8 cellular contexts compared by ENCODE assay signal in the genomic region with DNA sequence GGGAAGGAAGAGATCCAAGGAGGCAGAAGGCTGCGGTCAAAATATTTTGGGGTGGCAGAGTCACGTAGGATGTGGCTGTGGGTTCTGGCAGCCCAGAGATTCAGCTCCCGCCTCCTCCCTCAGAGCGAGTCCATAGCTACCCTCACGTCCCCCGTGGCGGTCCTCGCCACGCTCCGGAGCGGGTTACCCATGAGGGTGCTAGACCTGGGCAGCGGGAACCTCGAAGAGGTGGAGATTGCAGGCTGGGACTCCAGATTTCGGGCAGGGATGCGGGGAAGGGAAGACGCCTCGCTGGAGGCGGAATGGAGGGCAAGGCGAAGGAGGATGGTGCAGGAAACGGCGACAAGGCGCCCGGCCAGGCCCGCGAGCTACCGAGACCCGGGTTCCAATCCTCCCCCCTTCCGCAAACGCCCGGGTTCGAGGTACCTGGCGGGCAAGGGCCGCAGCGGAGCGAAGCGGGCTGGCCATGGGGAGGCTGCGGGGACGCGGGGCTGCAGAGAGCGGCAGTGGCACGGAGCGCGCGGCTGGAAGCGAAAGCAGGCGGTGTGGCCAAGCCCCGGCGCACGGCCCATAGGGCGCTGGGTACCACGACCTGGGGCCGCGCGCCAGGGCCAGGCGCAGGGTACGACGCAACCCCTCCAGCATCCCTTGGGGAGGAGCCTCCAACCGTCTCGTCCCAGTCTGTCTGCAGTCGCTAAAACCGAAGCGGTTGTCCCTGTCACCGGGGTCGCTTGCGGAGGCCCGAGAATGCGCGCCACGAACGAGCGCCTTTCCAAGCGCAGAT. TPM values are rescaled to one million over a fixed set of nuclear protein-coding genes. Genes with fewer than 3 reads are reported as not detected.
DNase-seq lines count a peak whose midpoint lies in the region; ATAC-seq and TF ChIP-seq lines count a peak whose summit lies in the region.

No MANE protein-coding gene starts in this region.

- H3K27me3 ChIP-seq in GM23338 (ENCODE audit: insufficient read depth) (peaks cover 11% of the 10 kb centered on the region; the same call in 1 of the 2 replicates), vagina (no peaks in the 10 kb centered on the region)

- peaks cover 16% of the 10 kb centered on the region for H3K27me3 Mint-ChIP-seq in GM23338 (ENCODE audit: insufficient read depth, low read depth, poor library complexity)
- peaks cover 2% of the 10 kb centered on the region for H3K27me3 Mint-ChIP-seq in activated CD8-positive, alpha-beta T cell treated with anti-CD3 and anti-CD28 coated beads, Interleukin-2, amount 10 ng/mL, durations not matched to agents 7 days and 5 days (ENCODE audit: low read depth)
- H3K27me3 Mint-ChIP-seq in nephron (ENCODE audit: low read depth) = peaks cover 13% of the 10 kb centered on the region

- H4K20me1 ChIP-seq in GM23338 (replicated peaks; ENCODE audit: insufficient read depth) (peaks cover 18% of the 10 kb centered on the region), OCI-LY7 (ENCODE audit: insufficient read depth, low read length) (no peaks in the 10 kb centered on the region)

- H2AFZ ChIP-seq in GM23338 (peak overlapping the region; percentile 53), OCI-LY7 (ENCODE audit: low read length) (no peak overlapping the region)

- ATAC-seq in GM23338 = peak; percentile 82
- peak; percentile 73 for ATAC-seq in activated CD8-positive, alpha-beta T cell treated with anti-CD3 and anti-CD28 coated beads, Interleukin-2, amount 10 ng/mL, durations not matched to agents 7 days and 5 days
- ATAC-seq in HG02870 (IDR thresholded peaks at IDR 0.05; ENCODE audit: unreplicated experiment) = no peak

- POLR2A ChIA-PET in activated CD8-positive, alpha-beta T cell treated with anti-CD3 and anti-CD28 coated beads, Interleukin-2, amount 10 ng/mL, durations not matched to agents 7 days and 5 days (lab: Charles Lee) = interaction anchor here (1.5 kb wide), 1 partner anchor 64 kb away, joined by 3 read pairs; no protein-coding TSS in a partner anchor
- POLR2A ChIA-PET in OCI-LY7 (lab: Charles Lee) = interaction anchor here (0.9 kb wide), 1 partner anchor 242 kb away, joined by 3 read pairs; no protein-coding TSS in a partner anchor

- no TSS peak for BruUV-seq in OCI-LY7 (replicated peaks; lab: Mats Ljungman, UMichigan)

- TF ChIP-seq CTCF in GM23338 (conservative IDR thresholded peaks at IDR 0.05; ENCODE audit: low read depth in 2 of 2) (no peak), foreskin fibroblast (IDR thresholded peaks at IDR 0.05; ENCODE audit: low read depth, low read length) (no peak), nephron (IDR thresholded peaks at IDR 0.05; ENCODE audit: unreplicated experiment in 3 of 3) (no peak), vagina (IDR thresholded peaks at IDR 0.05) (no peak), OCI-LY7 (conservative IDR thresholded peaks at IDR 0.05; ENCODE audit: low read length) (no peak)

- H3K4me1 ChIP-seq in GM23338 (ENCODE audit: insufficient read depth) (peaks cover 43% of the 10 kb centered on the region), vagina (peaks cover 19% of the 10 kb centered on the region), OCI-LY7 (ENCODE audit: insufficient read depth, low read length, poor library complexity, severe bottlenecking) (no peaks in the 10 kb centered on the region)

- peaks cover 11% of the 10 kb centered on the region; the same call in 1 of the 2 replicates for H3F3A ChIP-seq in GM23338 (replicated peaks; ENCODE audit: low read depth)

- peak; percentile 5 for DNase-seq in COLO668 (lab: John Stamatoyannopoulos, UW; ENCODE audit: unreplicated experiment)
- DNase-seq in GM23338 (ENCODE audit: low spot score) = peak; percentile 79
- DNase-seq in activated CD8-positive, alpha-beta T cell treated with anti-CD3 and anti-CD28 coated beads, Interleukin-2, amount 10 ng/mL, durations not matched to agents 7 days and 5 days = peak; percentile 70
- DNase-seq in foreskin fibroblast = peak; percentile 54 to 62
- no peak for DNase-seq in vagina (ENCODE audit: extremely low spot score in 2 of 2)
- no peak for DNase-seq in OCI-LY7 (ENCODE audit: low spot score)

- no peaks in the 10 kb centered on the region for H3K9me3 Mint-ChIP-seq in GM23338
- H3K9me3 Mint-ChIP-seq in activated CD8-positive, alpha-beta T cell treated with anti-CD3 and anti-CD28 coated beads, Interleukin-2, amount 10 ng/mL, durations not matched to agents 7 days and 5 days (ENCODE audit: insufficient read depth) = no peaks in the 10 kb centered on the region
- H3K9me3 Mint-ChIP-seq in nephron = no peaks in the 10 kb centered on the region

- peaks cover 85% of the 10 kb centered on the region for H3K79me2 ChIP-seq in GM23338 (replicated peaks; ENCODE audit: insufficient read depth)
- H3K79me2 ChIP-seq in OCI-LY7 (ENCODE audit: insufficient read depth, low read depth, low read length) = peaks cover 27% of the 10 kb centered on the region; the same call in 1 of the 2 replicates

- TF ChIP-seq POLR2A in vagina (IDR thresholded peaks at IDR 0.05) = no peak

- CTCF ChIA-PET in activated CD8-positive, alpha-beta T cell treated with anti-CD3 and anti-CD28 coated beads, Interleukin-2, amount 10 ng/mL, durations not matched to agents 7 days and 5 days (lab: Charles Lee) = interaction anchor here (0.7 to 1.3 kb wide), 3 partner anchors 44 to 484 kb away, joined by 3 to 4 read pairs (median 4); no protein-coding TSS in a partner anchor
- CTCF ChIA-PET in OCI-LY7 (lab: Charles Lee; ENCODE audit: unreplicated experiment) = no interaction called here

- H3K27ac Mint-ChIP-seq in GM23338 (no peak overlapping the region), nephron (peak overlapping the region in 1 of 3 experiments; percentile 74)
- H3K27ac Mint-ChIP-seq in activated CD8-positive, alpha-beta T cell treated with anti-CD3 and anti-CD28 coated beads, Interleukin-2, amount 10 ng/mL, durations not matched to agents 7 days and 5 days = peak overlapping the region; percentile 92

- H3K4me1 Mint-ChIP-seq in GM23338 (peaks cover 22% of the 10 kb centered on the region), nephron (peaks cover 24% of the 10 kb centered on the region)
- peaks cover 27% of the 10 kb centered on the region for H3K4me1 Mint-ChIP-seq in activated CD8-positive, alpha-beta T cell treated with anti-CD3 and anti-CD28 coated beads, Interleukin-2, amount 10 ng/mL, durations not matched to agents 7 days and 5 days (ENCODE audit: low read depth)

- H3K9me3 ChIP-seq in vagina = no peaks in the 10 kb centered on the region
- H3K9me3 ChIP-seq in OCI-LY7 (ENCODE audit: low read length) = no peaks in the 10 kb centered on the region

- H3K4me3 Mint-ChIP-seq in GM23338 (no peak overlapping the region; the same call in 2 of the 3 replicates), nephron (peak overlapping the region; percentile 87 to 94 (median 91))
- H3K4me3 Mint-ChIP-seq in activated CD8-positive, alpha-beta T cell treated with anti-CD3 and anti-CD28 coated beads, Interleukin-2, amount 10 ng/mL, durations not matched to agents 7 days and 5 days = peak overlapping the region; percentile 94

- peak overlapping the region; percentile 26; the same call in 1 of the 2 replicates for H3K27ac ChIP-seq in GM23338 (ENCODE audit: low read depth)
- no peak overlapping the region for H3K27ac ChIP-seq in vagina
- H3K27ac ChIP-seq in OCI-LY7 (ENCODE audit: low read depth, low read length, poor library complexity, severe bottlenecking) = no peak overlapping the region

- H3K4me3 ChIP-seq in GM23338 = peak overlapping the region; percentile 84
- H3K4me3 ChIP-seq in foreskin fibroblast (ENCODE audit: low read depth in 1 of 2, low read length in 2 of 2) = peak overlapping the region; percentile 60 to 67
- H3K4me3 ChIP-seq in vagina = peak overlapping the region; percentile 53 to 56
- no peak overlapping the region for H3K4me3 ChIP-seq in OCI-LY7 (ENCODE audit: low read depth, low read length, poor library complexity, severe bottlenecking)

- intact Hi-C loops in vagina (cut with DNase I) (no loop called here), OCI-LY7 (cut with micrococcal nuclease; ENCODE audit: unreplicated experiment) (no loop called here)

- peaks cover 29% of the 10 kb centered on the region for H3K36me3 Mint-ChIP-seq in GM23338 (ENCODE audit: low read depth)
- peaks cover 4% of the 10 kb centered on the region for H3K36me3 Mint-ChIP-seq in activated CD8-positive, alpha-beta T cell treated with anti-CD3 and anti-CD28 coated beads, Interleukin-2, amount 10 ng/mL, durations not matched to agents 7 days and 5 days (ENCODE audit: low read depth)
- H3K36me3 Mint-ChIP-seq in nephron (ENCODE audit: low read depth) = peaks cover 13% of the 10 kb centered on the region

- peak overlapping the region; percentile 78 for H3K4me2 ChIP-seq in GM23338
- H3K4me2 ChIP-seq in OCI-LY7 (ENCODE audit: low read length) = no peak overlapping the region

- H3K36me3 ChIP-seq in GM23338 (ENCODE audit: insufficient read depth) (no peaks in the 10 kb centered on the region), vagina (no peaks in the 10 kb centered on the region), OCI-LY7 (ENCODE audit: insufficient read depth, low read length) (peaks cover 48% of the 10 kb centered on the region)

- no peaks in the 10 kb centered on the region for H3K9me2 ChIP-seq in GM23338 (ENCODE audit: insufficient read depth)
- no peaks in the 10 kb centered on the region for H3K9me2 ChIP-seq in OCI-LY7 (ENCODE audit: insufficient read depth, low read length)

TF ChIP-seq in GM23338, 12 proteins besides CTCF, POLR2A, EP300 and RAD21 (continues in another document):
- TF ChIP-seq EZH2phosphoT487 (IDR thresholded peaks at IDR 0.05; ENCODE audit: unreplicated experiment) = no peak

RNA-seq across cellular contexts. Expression of a gene that starts 46.2 kb away (rescaled TPM):
- 176 and 181 TPM in 2 replicates for total RNA-seq in GM23338 (2014; rRNA removed; shearing (Covaris generic))
- polyA plus RNA-seq in GM23338 (2016; fragmentation: Nextera tagmentation; extraction: Ambion mirVana) = 47.3 and 53.6 TPM in 2 replicates
- 10 to 100 TPM; 19.7 to 24.1 TPM for total RNA-seq in activated CD8-positive, alpha-beta T cell treated with anti-CD3 and anti-CD28 coated beads, Interleukin-2, amount 10 ng/mL, durations not matched to agents 7 days and 5 days
- total RNA-seq in vagina (20.6 TPM), OCI-LY7 (2022) (194 and 207 TPM in 2 replicates)
- 116 and 121 TPM in 2 replicates for total RNA-seq in OCI-LY7 (2014; rRNA removed; shearing (Covaris generic))

Comparison
In these comparisons a context has a peak if more than half of its experiments do, and no peak if none do; other contexts are left out.
1. DNase-seq: peak in COLO668 (single experiment), GM23338 (single experiment), activated CD8-positive, alpha-beta T cell treated with anti-CD3 and anti-CD28 coated beads, Interleukin-2, amount 10 ng/mL, durations not matched to agents 7 days and 5 days (single experiment) and foreskin fibroblast (2 of 2); none in vagina (0 of 2) and OCI-LY7 (single experiment).